2 cellular contexts compared by ENCODE assay signal in genomic region chr11:723120-723883, GRCh38.
TF ChIP-seq lines count a peak whose summit lies in the region.

No MANE protein-coding gene starts in this region.

TF ChIP-seq in H1, 55 proteins besides CTCF, POLR2A, EP300 and RAD21:
- TF ChIP-seq EZH2 (IDR thresholded peaks at IDR 0.05; ENCODE audit: low read depth, low read length, severe bottlenecking) (no peak), CHD2 (IDR thresholded peaks at IDR 0.05; ENCODE audit: low read length) (no peak), SUZ12 (IDR thresholded peaks at IDR 0.05; ENCODE audit: low read length) (no peak), KDM1A (IDR thresholded peaks at IDR 0.05; ENCODE audit: borderline replicate concordance, low read length) (no peak), NANOG (IDR thresholded peaks at IDR 0.05; ENCODE audit: insufficient read depth, low read depth, low read length, poor library complexity, severe bottlenecking) (no peak), POLR2AphosphoS5 (IDR thresholded peaks at IDR 0.05; ENCODE audit: low read depth, low read length) (no peak), GABPA (IDR thresholded peaks at IDR 0.05; ENCODE audit: borderline replicate concordance, insufficient read depth, low read length) (no peak), CHD7 (IDR thresholded peaks at IDR 0.05; ENCODE audit: insufficient replicate concordance, low read length) (no peak), JUN (IDR thresholded peaks at IDR 0.05; ENCODE audit: low read depth, low read length) (no peak), NRF1 (IDR thresholded peaks at IDR 0.05; ENCODE audit: low read depth, low read length) (no peak), USF2 (IDR thresholded peaks at IDR 0.05; ENCODE audit: low read length) (no peak), KDM5A (IDR thresholded peaks at IDR 0.05; ENCODE audit: low read length) (no peak), KDM4A (IDR thresholded peaks at IDR 0.05; ENCODE audit: low read depth, low read length, severe bottlenecking) (no peak), SRF (IDR thresholded peaks at IDR 0.05; ENCODE audit: low read depth, low read length) (no peak), YY1 (IDR thresholded peaks at IDR 0.05; ENCODE audit: low read depth, low read length) (no peak), SIN3A (conservative IDR thresholded peaks at IDR 0.05 in 1 of 2, IDR thresholded peaks at IDR 0.05 in 1 of 2; ENCODE audit: low read depth in 1 of 2, low read length in 2 of 2) (no peak)

TF ChIP-seq in neural cell, 6 proteins besides CTCF, POLR2A, EP300 and RAD21:
- TF ChIP-seq SMC3 (conservative IDR thresholded peaks at IDR 0.05; ENCODE audit: poor library complexity) = peak; percentile 62
- no peak for TF ChIP-seq MXI1 (conservative IDR thresholded peaks at IDR 0.05; ENCODE audit: poor library complexity, severe bottlenecking)
